Comparison of ENCODE assay signal across 22 cellular contexts in the genomic region with DNA sequence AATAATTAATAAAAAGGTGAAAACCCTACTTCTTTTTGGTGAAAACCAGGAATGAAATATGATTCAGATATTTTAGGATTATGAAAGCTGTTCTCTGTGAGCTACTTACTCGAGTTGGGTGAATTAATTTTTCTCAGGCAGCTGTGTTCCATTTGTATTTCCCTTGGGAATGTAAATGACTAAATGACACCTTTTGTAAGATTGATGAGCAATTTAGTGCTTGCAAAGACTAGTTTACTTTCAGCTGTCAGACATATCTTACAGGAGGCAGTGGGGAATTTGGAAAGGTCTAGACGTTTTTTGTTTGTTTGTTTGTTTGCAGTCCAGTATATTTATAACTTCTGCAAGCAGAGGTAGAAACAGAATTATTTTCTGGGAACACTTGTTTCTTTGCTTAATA.
DNase-seq lines count a peak whose midpoint lies in the region; TF ChIP-seq lines count a peak whose summit lies in the region.
"Had no signal": no experiment of that assay in that cellular context is flagged by ENCODE, and none has a peak within 500 bp of the region (broad histone marks: within the 10 kb centered on the region; RNA-seq: fewer than 3 reads in every experiment).

No MANE protein-coding gene starts in this region.

- no peaks in the 10 kb centered on the region for H3K79me1 ChIP-seq in mesenchymal stem cell (replicated peaks; ENCODE audit: low read length, poor library complexity, severe bottlenecking)

- H3K4me1 ChIP-seq in A673 (ENCODE audit: insufficient read depth, low read length, poor library complexity, severe bottlenecking) (peaks cover 47% of the 10 kb centered on the region), mesenchymal stem cell (ENCODE audit: control insufficient read depth, insufficient read depth, low read depth, low read length) (no peaks in the 10 kb centered on the region)
- H3K4me1 ChIP-seq in BLaER1 treated with 17β-estradiol and CSF1 and Interleukin-3, amounts not matched to agents 10 nM and 100 nM = peaks cover 0 to 29% (median 20%) of the 10 kb centered on the region in 10 experiments; a peak in 13 of 20 replicates

- intact Hi-C loops in A673 (cut with micrococcal nuclease; ENCODE audit: unreplicated experiment) = no loop called here

- H4K20me1 ChIP-seq in BLaER1 treated with 17β-estradiol and CSF1 and Interleukin-3, amounts not matched to agents 10 nM and 100 nM = no peaks in the 10 kb centered on the region

- H3K9me3 ChIP-seq in A673 (ENCODE audit: low read depth, low read length, poor library complexity, severe bottlenecking) (no peaks in the 10 kb centered on the region), mesenchymal stem cell (ENCODE audit: control insufficient read depth, low read length) (no peaks in the 10 kb centered on the region)
- H3K9me3 ChIP-seq in BLaER1 treated with 17β-estradiol and CSF1 and Interleukin-3, amounts not matched to agents 10 nM and 100 nM (replicated peaks in 1 of 11) = peaks cover 0 to 8% (median 0%) of the 10 kb centered on the region in 11 experiments; a peak in 5 of 22 replicates
- H3K9me3 ChIP-seq: A549 had no signal

- H3K18ac ChIP-seq in mesenchymal stem cell (ENCODE audit: low read depth in 1 of 2, low read length in 2 of 2) = no peak overlapping the region

- H3K14ac ChIP-seq in mesenchymal stem cell (ENCODE audit: low read length in 2 of 2) = no peak overlapping the region

- no peak overlapping the region for H4K91ac ChIP-seq in mesenchymal stem cell (ENCODE audit: low read length)

- H4K8ac ChIP-seq in mesenchymal stem cell (ENCODE audit: low read length) = no peak overlapping the region

- no peak overlapping the region for H3K23ac ChIP-seq in mesenchymal stem cell (ENCODE audit: low read length in 2 of 2)

- no peak overlapping the region for H3K4me3 ChIP-seq in A673 (ENCODE audit: low read depth, low read length, poor library complexity, severe bottlenecking)
- no peak overlapping the region for H3K4me3 ChIP-seq in BLaER1 treated with 17β-estradiol and CSF1 and Interleukin-3, amounts not matched to agents 10 nM and 100 nM
- no peak overlapping the region for H3K4me3 ChIP-seq in mesenchymal stem cell (ENCODE audit: insufficient read depth in 1 of 2, low read depth in 1 of 2, low read length in 2 of 2)
- H3K4me3 ChIP-seq: A549, K562 had no signal

- TF ChIP-seq CTCF in A673 (conservative IDR thresholded peaks at IDR 0.05; ENCODE audit: low read depth, low read length) = no peak

- H2AK5ac ChIP-seq in mesenchymal stem cell (ENCODE audit: low read length, severe bottlenecking) = no peak overlapping the region

- H3K27ac ChIP-seq in A673 (ENCODE audit: low read depth, low read length, poor library complexity, severe bottlenecking) = peak overlapping the region; percentile 50
- H3K27ac ChIP-seq in BLaER1 treated with 17β-estradiol and CSF1 and Interleukin-3, amounts not matched to agents 10 nM and 100 nM = no peak overlapping the region
- H3K27ac ChIP-seq in mesenchymal stem cell (ENCODE audit: low read length, poor library complexity, severe bottlenecking) = no peak overlapping the region
- H3K27ac ChIP-seq: A549, RWPE1 had no signal

- peak overlapping the region; percentile 66 for H2BK5ac ChIP-seq in mesenchymal stem cell (ENCODE audit: low read depth, low read length, poor library complexity, severe bottlenecking)

- H3K36me3 ChIP-seq in A673 (ENCODE audit: insufficient read depth, low read length, poor library complexity, severe bottlenecking) (peaks cover 8% of the 10 kb centered on the region), mesenchymal stem cell (ENCODE audit: control insufficient read depth in 1 of 2, insufficient read depth in 2 of 2, low read depth in 1 of 2, low read length in 2 of 2) (no peaks in the 10 kb centered on the region)
- no peaks in the 10 kb centered on the region; a peak in 1 of 22 replicates for H3K36me3 ChIP-seq in BLaER1 treated with 17β-estradiol and CSF1 and Interleukin-3, amounts not matched to agents 10 nM and 100 nM

- H2BK15ac ChIP-seq in mesenchymal stem cell (ENCODE audit: low read depth, poor library complexity, severe bottlenecking) = no peak overlapping the region

- DNase-seq in A673 (ENCODE audit: low spot score) = no peak
- DNase-seq in NCI-H69 (lab: John Stamatoyannopoulos, UW) = peak; percentile 81
- no peak for DNase-seq in mesenchymal stem cell
- no peak for DNase-seq in nucleus accumbens (lab: John Stamatoyannopoulos, UW)
- DNase-seq in DMS79 (lab: John Stamatoyannopoulos, UW) = no peak
- no peak for DNase-seq in HuH-7 (ENCODE audit: low spot score)
- DNase-seq: CD8-positive, alpha-beta memory T cell; DMS 273 treated with DMSO at 0.1 percent for 48 hours; DMS79 treated with DMSO at 0.1 percent for 48 hours; Kasumi-1; MV-4-11; NCI-H1694 treated with DMSO at 0.1 percent for 48 hours; NCI-H2171 treated with DMSO at 0.1 percent for 48 hours; NCI-H345; NCI-H510A treated with DMSO at 0.1 percent for 48 hours; NCI-H774; SHP77 treated with DMSO at 0.1 percent for 48 hours; T-helper 1 cell had no signal

- no peaks in the 10 kb centered on the region for H3K27me3 ChIP-seq in A673 (replicated peaks; ENCODE audit: insufficient read depth, low read depth, low read length, poor library complexity)
- H3K27me3 ChIP-seq in BLaER1 treated with 17β-estradiol and CSF1 and Interleukin-3, amounts not matched to agents 10 nM and 100 nM = peaks cover 0 to 51% (median 8%) of the 10 kb centered on the region in 11 experiments; a peak in 12 of 22 replicates
- H3K27me3 ChIP-seq in mesenchymal stem cell (ENCODE audit: control insufficient read depth in 1 of 2, insufficient read depth in 1 of 2, low read length in 2 of 2) = no peaks in the 10 kb centered on the region

- no peak overlapping the region for H3K4ac ChIP-seq in mesenchymal stem cell (ENCODE audit: low read depth in 1 of 2, low read length in 2 of 2)

- CTCF ChIA-PET in A673 (lab: Charles Lee) = no interaction called here

- H3K4me2 ChIP-seq in BLaER1 treated with 17β-estradiol and CSF1 and Interleukin-3, amounts not matched to agents 10 nM and 100 nM = peak overlapping the region in 6 of 11 experiments; percentile 1 to 49 (median 16); a peak in 8 of 22 replicates
- no peak overlapping the region for H3K4me2 ChIP-seq in mesenchymal stem cell (ENCODE audit: low read length, poor library complexity, severe bottlenecking)
- H3K4me2 ChIP-seq: A549 had no signal

- H2BK12ac ChIP-seq in mesenchymal stem cell (ENCODE audit: low read length in 2 of 2) = no peak overlapping the region

- BruUV-seq in A673 (replicated peaks; lab: Mats Ljungman, UMichigan) = no TSS peak

- H3K9ac ChIP-seq in BLaER1 treated with 17β-estradiol and CSF1 and Interleukin-3, amounts not matched to agents 10 nM and 100 nM = no peak overlapping the region
- H3K9ac ChIP-seq in mesenchymal stem cell (ENCODE audit: low read length) = no peak overlapping the region

- POLR2A ChIA-PET in A673 (lab: Charles Lee; ENCODE audit: low non-redundant PET) = no interaction called here

- 39% methylated on average over 2 of the region's 2 CpGs for WGBS in mesenchymal stem cell

- H2BK120ac ChIP-seq in mesenchymal stem cell (ENCODE audit: low read depth, low read length) = no peak overlapping the region

- no peak overlapping the region for H2AFZ ChIP-seq in mesenchymal stem cell (ENCODE audit: low read depth, low read length)
